Comparison of ENCODE assay signal across 10 cellular contexts in genomic region chr20:35279040-35279439, GRCh38. TPM values are rescaled to one million over a fixed set of nuclear protein-coding genes. Genes with fewer than 3 reads are reported as not detected.
DNase-seq lines count a peak whose midpoint lies in the region; ATAC-seq, FAIRE-seq and TF ChIP-seq lines count a peak whose summit lies in the region.
"Had no signal": no experiment of that assay in that cellular context is flagged by ENCODE, and none has a peak within 500 bp of the region (broad histone marks: within the 10 kb centered on the region; RNA-seq: fewer than 3 reads in every experiment).

No MANE protein-coding gene starts in this region.

- H3K27me3 Mint-ChIP-seq in natural killer cell (ENCODE audit: low read depth in 2 of 2): no peaks in the 10 kb centered on the region

- no peak for FAIRE-seq in HepG2 (lab: Jason Lieb, UNC)

- TF ChIP-seq EP300 in HepG2 (IDR thresholded peaks at IDR 0.05; ENCODE audit: low read depth in 2 of 2, low read length in 2 of 2): no peak
- TF ChIP-seq EP300 in HepG2 (CRISPR knock-in tag; IDR thresholded peaks at IDR 0.05; ENCODE audit: borderline replicate concordance): no peak

- H3K4me2 ChIP-seq in HepG2 (ENCODE audit: low read depth, low read length): no peak overlapping the region

- H3K9me3 ChIP-seq in HepG2 (ENCODE audit: low read length): no peaks in the 10 kb centered on the region
- H3K9me3 ChIP-seq in right lobe of liver: no peaks in the 10 kb centered on the region
- H3K9me3 ChIP-seq in body of pancreas: no peaks in the 10 kb centered on the region

- intact Hi-C loops in HepG2 (cut with micrococcal nuclease; ENCODE audit: unreplicated experiment): no loop called here
- intact Hi-C loops in right lobe of liver (cut with DNase I): loop anchor here in 1 of 2 donors (10.0 kb wide), 2 partner anchors 64 to 134 kb away; partner anchors contain the start of gene EDEM2
- intact Hi-C loops in body of pancreas (cut with DNase I): loop anchor here (10.0 kb wide), 1 partner anchor 134 kb away; the partner anchor contains the start of gene EDEM2
- intact Hi-C loops in natural killer cell (cut with micrococcal nuclease): no loop called here

- peaks cover 33% of the 10 kb centered on the region for H4K20me1 ChIP-seq in HepG2 (ENCODE audit: insufficient read depth, low read length)

- H3K79me2 ChIP-seq in HepG2 (ENCODE audit: insufficient read depth, low read length): peaks cover 35% of the 10 kb centered on the region

- H3K27ac Mint-ChIP-seq in natural killer cell: peak overlapping the region; percentile 97 to 100

- no peak for DNase-seq in HepG2 (ENCODE audit: low spot score)
- DNase-seq in right lobe of liver: no peak
- DNase-seq in body of pancreas: peak in 3 of 4 donors; percentile 21 to 43 (median 23)
- no peak for DNase-seq in natural killer cell
- DNase-seq in middle frontal gyrus (ENCODE audit: extremely low spot score, low spot score): no peak
- DNase-seq: NCI-H1092, nucleus accumbens had no signal

- H3K4me1 ChIP-seq in HepG2 (ENCODE audit: insufficient read depth, low read length): peaks cover 42% of the 10 kb centered on the region
- peaks cover 0 to 25% (median 8%) of the 10 kb centered on the region in 4 donors for H3K4me1 ChIP-seq in right lobe of liver
- peaks cover 36% of the 10 kb centered on the region for H3K4me1 ChIP-seq in body of pancreas
- H3K4me1 ChIP-seq in urinary bladder (ENCODE audit: insufficient read depth): no peaks in the 10 kb centered on the region

- H3K36me3 ChIP-seq in HepG2 (replicated peaks in 1 of 2; ENCODE audit: control insufficient read depth in 1 of 2, insufficient read depth in 2 of 2, low read length in 2 of 2) (peaks cover 30 to 54% of the 10 kb centered on the region in 2 experiments), right lobe of liver (peaks cover 0 to 38% (median 12%) of the 10 kb centered on the region in 4 donors), body of pancreas (replicated peaks in 1 of 2; ENCODE audit: insufficient read depth in 1 of 2, low read depth in 2 of 2) (peaks cover 6 to 9% of the 10 kb centered on the region in 2 donors), urinary bladder (ENCODE audit: insufficient read depth) (peaks cover 2% of the 10 kb centered on the region)

- no peak overlapping the region for H2AFZ ChIP-seq in HepG2 (ENCODE audit: low read length)

- H3K27ac ChIP-seq in HepG2 (ENCODE audit: extremely low read length, insufficient read depth, low read length) (no peak overlapping the region), right lobe of liver (no peak overlapping the region), body of pancreas (peak overlapping the region in 2 of 4 donors; percentile 83 to 97), urinary bladder (ENCODE audit: low read depth) (peak overlapping the region; percentile 82)

- 91% methylated on average over 5 of the region's 5 CpGs for WGBS in HepG2 (ENCODE audit: low lambda C conversion rate)
- 82% methylated on average over 3 of the region's 5 CpGs for WGBS in right lobe of liver (ENCODE audit: insufficient coverage, low coverage, low lambda C conversion rate, missing lambda C conversion rate)
- 81 to 83% methylated on average over 3 to 5 of the region's 5 CpGs for whole genome bisulfite sequencing in body of pancreas, 2 donors
- WGBS in urinary bladder: 84% methylated on average over 5 of the region's 5 CpGs

- peak overlapping the region; percentile 81 for H3K4me3 Mint-ChIP-seq in natural killer cell

- H3K36me3 Mint-ChIP-seq in natural killer cell: no peaks in the 10 kb centered on the region

- H3K9me3 Mint-ChIP-seq in natural killer cell: no peaks in the 10 kb centered on the region

- CTCF ChIA-PET in HepG2 (lab: Yijun Ruan, JAX; ENCODE audit: low intra/inter-chr PET ratio, low total read pairs): no interaction called here

- in situ Hi-C loops in HepG2 (cut with HindIII; ENCODE audit: extremely low pct_ligation_motif_present, low pct_unique_long_range_greater_than_20kb): no loop called here

- no TSS peak for BruUV-seq in HepG2 (replicated peaks; lab: Mats Ljungman, UMichigan)

- ATAC-seq in HepG2: no peak
- no peak for ATAC-seq in right lobe of liver
- ATAC-seq in body of pancreas: no peak
- ATAC-seq in natural killer cell: no peak
- ATAC-seq in GM18502 (IDR thresholded peaks at IDR 0.05; ENCODE audit: poor library complexity, unreplicated experiment): no peak
- no peak for ATAC-seq in HG02973 (IDR thresholded peaks at IDR 0.05; ENCODE audit: unreplicated experiment)

- no peak overlapping the region for H3K9ac ChIP-seq in HepG2 (ENCODE audit: insufficient read depth, low read depth, low read length)

- POLR2A ChIA-PET in HepG2 (lab: Yijun Ruan, JAX): interaction anchor here (0.8 to 2.1 kb wide), 6 partner anchors 10 to 189 kb away, joined by 3 to 10 read pairs (median 4); no protein-coding TSS in a partner anchor

- no peak overlapping the region for H3K4me3 ChIP-seq in HepG2 (replicated peaks in 1 of 3; ENCODE audit: insufficient read depth in 1 of 3, low read depth in 2 of 3, low read length in 3 of 3)
- H3K4me3 ChIP-seq in right lobe of liver: no peak overlapping the region
- no peak overlapping the region for H3K4me3 ChIP-seq in body of pancreas
- no peak overlapping the region for H3K4me3 ChIP-seq in urinary bladder (ENCODE audit: low read depth, low read length)

- H3K4me1 Mint-ChIP-seq in natural killer cell: peaks cover 16 to 44% of the 10 kb centered on the region in 2 donors

- 0 out of 4 replicates have a peak, but pooled peaks of 1 of the 2 experiments have one; percentile 33 for TF ChIP-seq POLR2A in HepG2 (IDR thresholded peaks at IDR 0.05; ENCODE audit: insufficient read depth in 1 of 2, low read depth in 2 of 2, low read length in 2 of 2)
- TF ChIP-seq POLR2A in right lobe of liver (IDR thresholded peaks at IDR 0.05): no peak
- TF ChIP-seq POLR2A in body of pancreas (IDR thresholded peaks at IDR 0.05): no peak

- no peak for TF ChIP-seq RAD21 in HepG2 (CRISPR knock-in tag; IDR thresholded peaks at IDR 0.05)

- H3K27me3 ChIP-seq in HepG2 (ENCODE audit: control insufficient read depth in 1 of 2, insufficient read depth in 2 of 2, low read length in 2 of 2) (no peaks in the 10 kb centered on the region; a peak in 1 of 5 replicates), right lobe of liver (no peaks in the 10 kb centered on the region), body of pancreas (no peaks in the 10 kb centered on the region)

- TF ChIP-seq CTCF in HepG2 (CRISPR knock-in tag; IDR thresholded peaks at IDR 0.05): no peak
- TF ChIP-seq CTCF in right lobe of liver (IDR thresholded peaks at IDR 0.05): no peak
- no peak for TF ChIP-seq CTCF in body of pancreas (IDR thresholded peaks at IDR 0.05)
- TF ChIP-seq CTCF in natural killer cell (IDR thresholded peaks at IDR 0.05): no peak

RNA-seq across cellular contexts. Expression of gene MMP24OS, which starts 1.1 kb away (rescaled TPM):
- total RNA-seq in HepG2 (2016; rRNA removed; fragmentation: Illumina TruSeq; extraction: Trizol): 3.1 and 8.5 TPM in 2 replicates
- 0.61 and 0.79 TPM in 2 replicates for total RNA-seq in HepG2 (2016; cell fraction: cytosol; rRNA removed; fragmentation: Illumina TruSeq; extraction: Trizol; ENCODE audit: low read depth)
- 3.4 and 8.7 TPM in 2 replicates for total RNA-seq in HepG2 (2016; cell fraction: insoluble cytoplasmic fraction; rRNA removed; fragmentation: Illumina TruSeq; extraction: Trizol)
- 2.1 TPM in 2 replicates for total RNA-seq in HepG2 (2016; cell fraction: membrane; rRNA removed; fragmentation: Illumina TruSeq; extraction: Trizol)
- total RNA-seq in HepG2 (2016; cell fraction: nucleus; rRNA removed; fragmentation: Illumina TruSeq; extraction: Trizol): 8.9 and 10.6 TPM in 2 replicates
- polyA plus RNA-seq in HepG2 (2011; rRNA removed): 6.0 and 7.1 TPM in 2 replicates
- polyA plus RNA-seq in HepG2 (2011; cell fraction: cytosol; rRNA removed): 2.1 and 2.8 TPM in 2 replicates
- 43.8 and 55.2 TPM in 2 replicates for polyA plus RNA-seq in HepG2 (2011; cell fraction: nucleus; rRNA removed)
- 5.9 and 6.4 TPM in 2 replicates for polyA plus RNA-seq in HepG2 (2012)
- 1.8 TPM in 2 replicates for polyA plus RNA-seq in HepG2 (2016; cell fraction: cytosol; fragmentation: Illumina TruSeq; extraction: Trizol; ENCODE audit: low read depth)
- polyA plus RNA-seq in HepG2 (2016; cell fraction: insoluble cytoplasmic fraction; fragmentation: Illumina TruSeq; extraction: Trizol; ENCODE audit: low read depth): 4.7 and 7.1 TPM in 2 replicates
- polyA plus RNA-seq in HepG2 (2016; cell fraction: membrane; fragmentation: Illumina TruSeq; extraction: Trizol; ENCODE audit: low read depth): 2.9 and 3.2 TPM in 2 replicates
- polyA plus RNA-seq in HepG2 (2016; cell fraction: nucleus; fragmentation: Illumina TruSeq; extraction: Trizol; ENCODE audit: insufficient read depth, low read depth): 29.1 and 31.1 TPM in 2 replicates
- polyA minus RNA-seq in HepG2 (2011; rRNA and poly(A)+ RNA removed; ENCODE audit: low replicate concordance): 18.5 and 23.2 TPM in 2 replicates
- 1.8 and 3.0 TPM in 2 replicates for polyA minus RNA-seq in HepG2 (2011; cell fraction: cytosol; rRNA and poly(A)+ RNA removed)
- 33.9 and 46.0 TPM in 2 replicates for polyA minus RNA-seq in HepG2 (2011; cell fraction: nucleus; rRNA and poly(A)+ RNA removed)
- total RNA-seq in right lobe of liver: 10 to 100 TPM; 13.3 to 40.7 (median 23.5) TPM
- 10 to 100 TPM; 20.4 to 27.5 TPM for total RNA-seq in body of pancreas
- total RNA-seq in natural killer cell: 10 to 100 TPM; 76.5 to 92.7 (median 86.6) TPM
- 13.4 TPM for total RNA-seq in urinary bladder
- 38.0 TPM for polyA plus RNA-seq in urinary bladder

RNA-seq across cellular contexts. Expression of gene EIF6, which starts 5.5 kb away (rescaled TPM):
- total RNA-seq in HepG2 (2016; rRNA removed; fragmentation: Illumina TruSeq; extraction: Trizol): 462 and 603 TPM in 2 replicates
- total RNA-seq in HepG2 (2016; cell fraction: cytosol; rRNA removed; fragmentation: Illumina TruSeq; extraction: Trizol; ENCODE audit: low read depth): 227 and 243 TPM in 2 replicates
- 467 and 649 TPM in 2 replicates for total RNA-seq in HepG2 (2016; cell fraction: insoluble cytoplasmic fraction; rRNA removed; fragmentation: Illumina TruSeq; extraction: Trizol)
- 251 and 271 TPM in 2 replicates for total RNA-seq in HepG2 (2016; cell fraction: membrane; rRNA removed; fragmentation: Illumina TruSeq; extraction: Trizol)
- total RNA-seq in HepG2 (2016; cell fraction: nucleus; rRNA removed; fragmentation: Illumina TruSeq; extraction: Trizol): 204 TPM in 2 replicates
- 466 and 470 TPM in 2 replicates for polyA plus RNA-seq in HepG2 (2011; rRNA removed)
- polyA plus RNA-seq in HepG2 (2011; cell fraction: cytosol; rRNA removed): 383 and 550 TPM in 2 replicates
- polyA plus RNA-seq in HepG2 (2011; cell fraction: nucleus; rRNA removed): 838 and 950 TPM in 2 replicates
- polyA plus RNA-seq in HepG2 (2012): 248 and 315 TPM in 2 replicates
- polyA plus RNA-seq in HepG2 (2016; cell fraction: cytosol; fragmentation: Illumina TruSeq; extraction: Trizol; ENCODE audit: low read depth): 237 and 250 TPM in 2 replicates
- polyA plus RNA-seq in HepG2 (2016; cell fraction: insoluble cytoplasmic fraction; fragmentation: Illumina TruSeq; extraction: Trizol; ENCODE audit: low read depth): 587 and 631 TPM in 2 replicates
- 232 and 240 TPM in 2 replicates for polyA plus RNA-seq in HepG2 (2016; cell fraction: membrane; fragmentation: Illumina TruSeq; extraction: Trizol; ENCODE audit: low read depth)
- polyA plus RNA-seq in HepG2 (2016; cell fraction: nucleus; fragmentation: Illumina TruSeq; extraction: Trizol; ENCODE audit: insufficient read depth, low read depth): 358 and 379 TPM in 2 replicates
- polyA minus RNA-seq in HepG2 (2011; rRNA and poly(A)+ RNA removed; ENCODE audit: low replicate concordance): 350 and 575 TPM in 2 replicates
- 144 and 146 TPM in 2 replicates for polyA minus RNA-seq in HepG2 (2011; cell fraction: cytosol; rRNA and poly(A)+ RNA removed)
- 94.9 and 106 TPM in 2 replicates for polyA minus RNA-seq in HepG2 (2011; cell fraction: nucleus; rRNA and poly(A)+ RNA removed)
- 100 to 1,000 TPM in 2 of 6 experiments, 10 to 100 TPM in 4; 73.6 to 131 (median 83.3) TPM for total RNA-seq in right lobe of liver
- total RNA-seq in body of pancreas: 10 to 100 TPM; 23.3 to 35.6 TPM
- total RNA-seq in natural killer cell: 10 to 100 TPM; 73.9 to 81.4 (median 79.0) TPM
- total RNA-seq in urinary bladder: 66.2 TPM
- 141 TPM for polyA plus RNA-seq in urinary bladder

RNA-seq across cellular contexts. Expression of gene FAM83C, which starts 13.2 kb away (rescaled TPM):
- total RNA-seq in HepG2 (2016; rRNA removed; fragmentation: Illumina TruSeq; extraction: Trizol) (0.07 TPM in 1 of 2 replicates, not detected in the other), right lobe of liver (not detected), body of pancreas (not detected), natural killer cell (not detected), urinary bladder (0.21 TPM)
- total RNA-seq in HepG2 (2016; cell fraction: cytosol; rRNA removed; fragmentation: Illumina TruSeq; extraction: Trizol; ENCODE audit: low read depth): 0.09 TPM in 1 of 2 replicates, not detected in the other
- total RNA-seq in HepG2 (2016; cell fraction: insoluble cytoplasmic fraction; rRNA removed; fragmentation: Illumina TruSeq; extraction: Trizol): 0.06 TPM in 1 of 2 replicates, not detected in the other
- total RNA-seq in HepG2 (2016; cell fraction: membrane; rRNA removed; fragmentation: Illumina TruSeq; extraction: Trizol): 0.07 TPM in 1 of 2 replicates, not detected in the other
- total RNA-seq in HepG2 (2016; cell fraction: nucleus; rRNA removed; fragmentation: Illumina TruSeq; extraction: Trizol): not detected in 2 replicates
- polyA plus RNA-seq in HepG2 (2011; rRNA removed) (0.03 and 0.04 TPM in 2 replicates), urinary bladder (0.18 TPM)
- polyA plus RNA-seq in HepG2 (2011; cell fraction: cytosol; rRNA removed): 0.03 TPM in 1 of 2 replicates, not detected in the other
- 0.08 and 0.09 TPM in 2 replicates for polyA plus RNA-seq in HepG2 (2011; cell fraction: nucleus; rRNA removed)
- polyA plus RNA-seq in HepG2 (2012): 0.05 and 0.16 TPM in 2 replicates
- 0.05 and 0.08 TPM in 2 replicates for polyA plus RNA-seq in HepG2 (2016; cell fraction: cytosol; fragmentation: Illumina TruSeq; extraction: Trizol; ENCODE audit: low read depth)
- polyA plus RNA-seq in HepG2 (2016; cell fraction: insoluble cytoplasmic fraction; fragmentation: Illumina TruSeq; extraction: Trizol; ENCODE audit: low read depth): 0.10 and 0.16 TPM in 2 replicates
- 0.05 and 0.06 TPM in 2 replicates for polyA plus RNA-seq in HepG2 (2016; cell fraction: membrane; fragmentation: Illumina TruSeq; extraction: Trizol; ENCODE audit: low read depth)
- polyA plus RNA-seq in HepG2 (2016; cell fraction: nucleus; fragmentation: Illumina TruSeq; extraction: Trizol; ENCODE audit: insufficient read depth, low read depth): not detected in 2 replicates
- polyA minus RNA-seq in HepG2 (2011; rRNA and poly(A)+ RNA removed; ENCODE audit: low replicate concordance): 0.04 and 0.07 TPM in 2 replicates
- polyA minus RNA-seq in HepG2 (2011; cell fraction: cytosol; rRNA and poly(A)+ RNA removed): not detected in 2 replicates
- polyA minus RNA-seq in HepG2 (2011; cell fraction: nucleus; rRNA and poly(A)+ RNA removed): 0.13 TPM in 1 of 2 replicates, not detected in the other

RNA-seq across cellular contexts. Expression of gene MMP24, which starts 52.5 kb away (rescaled TPM):
- total RNA-seq in HepG2 (2016; rRNA removed; fragmentation: Illumina TruSeq; extraction: Trizol): 0.28 and 0.35 TPM in 2 replicates
- total RNA-seq in HepG2 (2016; cell fraction: cytosol; rRNA removed; fragmentation: Illumina TruSeq; extraction: Trizol; ENCODE audit: low read depth): 0.10 and 0.18 TPM in 2 replicates
- total RNA-seq in HepG2 (2016; cell fraction: insoluble cytoplasmic fraction; rRNA removed; fragmentation: Illumina TruSeq; extraction: Trizol): 0.22 and 0.30 TPM in 2 replicates
- 0.31 and 0.43 TPM in 2 replicates for total RNA-seq in HepG2 (2016; cell fraction: membrane; rRNA removed; fragmentation: Illumina TruSeq; extraction: Trizol)
- 0.12 and 0.16 TPM in 2 replicates for total RNA-seq in HepG2 (2016; cell fraction: nucleus; rRNA removed; fragmentation: Illumina TruSeq; extraction: Trizol)
- polyA plus RNA-seq in HepG2 (2011; rRNA removed): 0.29 and 0.43 TPM in 2 replicates
- 0.38 and 0.40 TPM in 2 replicates for polyA plus RNA-seq in HepG2 (2011; cell fraction: cytosol; rRNA removed)
- 0.56 and 0.59 TPM in 2 replicates for polyA plus RNA-seq in HepG2 (2011; cell fraction: nucleus; rRNA removed)
- polyA plus RNA-seq in HepG2 (2012): 0.32 and 0.33 TPM in 2 replicates
- polyA plus RNA-seq in HepG2 (2016; cell fraction: cytosol; fragmentation: Illumina TruSeq; extraction: Trizol; ENCODE audit: low read depth): 0.06 and 0.07 TPM in 2 replicates
- polyA plus RNA-seq in HepG2 (2016; cell fraction: insoluble cytoplasmic fraction; fragmentation: Illumina TruSeq; extraction: Trizol; ENCODE audit: low read depth): 0.16 and 0.24 TPM in 2 replicates
- polyA plus RNA-seq in HepG2 (2016; cell fraction: membrane; fragmentation: Illumina TruSeq; extraction: Trizol; ENCODE audit: low read depth): 0.21 and 0.23 TPM in 2 replicates
- 0.23 and 0.37 TPM in 2 replicates for polyA plus RNA-seq in HepG2 (2016; cell fraction: nucleus; fragmentation: Illumina TruSeq; extraction: Trizol; ENCODE audit: insufficient read depth, low read depth)
- 0.54 and 0.76 TPM in 2 replicates for polyA minus RNA-seq in HepG2 (2011; rRNA and poly(A)+ RNA removed; ENCODE audit: low replicate concordance)
- 0.26 TPM in 1 of 2 replicates, not detected in the other for polyA minus RNA-seq in HepG2 (2011; cell fraction: cytosol; rRNA and poly(A)+ RNA removed)
- polyA minus RNA-seq in HepG2 (2011; cell fraction: nucleus; rRNA and poly(A)+ RNA removed): 0.26 and 0.37 TPM in 2 replicates
- total RNA-seq in right lobe of liver: 1 to 10 TPM in 2 of 6 experiments, under 1 TPM in 4; 0.27 to 1.5 (median 0.84) TPM
- 1 to 10 TPM; 3.0 to 9.3 TPM for total RNA-seq in body of pancreas
- under 1 TPM; 0.14 to 0.18 (median 0.16) TPM for total RNA-seq in natural killer cell
- total RNA-seq in urinary bladder: 1.5 TPM
- polyA plus RNA-seq in urinary bladder: 0.67 TPM

Comparison
In these comparisons a context has a peak if more than half of its experiments do, and no peak if none do; other contexts are left out.
1. DNase-seq: peak in body of pancreas (3 of 4); none in HepG2 (single experiment), right lobe of liver (0 of 3), natural killer cell (single experiment) and middle frontal gyrus (single experiment).